In the genomic region with DNA sequence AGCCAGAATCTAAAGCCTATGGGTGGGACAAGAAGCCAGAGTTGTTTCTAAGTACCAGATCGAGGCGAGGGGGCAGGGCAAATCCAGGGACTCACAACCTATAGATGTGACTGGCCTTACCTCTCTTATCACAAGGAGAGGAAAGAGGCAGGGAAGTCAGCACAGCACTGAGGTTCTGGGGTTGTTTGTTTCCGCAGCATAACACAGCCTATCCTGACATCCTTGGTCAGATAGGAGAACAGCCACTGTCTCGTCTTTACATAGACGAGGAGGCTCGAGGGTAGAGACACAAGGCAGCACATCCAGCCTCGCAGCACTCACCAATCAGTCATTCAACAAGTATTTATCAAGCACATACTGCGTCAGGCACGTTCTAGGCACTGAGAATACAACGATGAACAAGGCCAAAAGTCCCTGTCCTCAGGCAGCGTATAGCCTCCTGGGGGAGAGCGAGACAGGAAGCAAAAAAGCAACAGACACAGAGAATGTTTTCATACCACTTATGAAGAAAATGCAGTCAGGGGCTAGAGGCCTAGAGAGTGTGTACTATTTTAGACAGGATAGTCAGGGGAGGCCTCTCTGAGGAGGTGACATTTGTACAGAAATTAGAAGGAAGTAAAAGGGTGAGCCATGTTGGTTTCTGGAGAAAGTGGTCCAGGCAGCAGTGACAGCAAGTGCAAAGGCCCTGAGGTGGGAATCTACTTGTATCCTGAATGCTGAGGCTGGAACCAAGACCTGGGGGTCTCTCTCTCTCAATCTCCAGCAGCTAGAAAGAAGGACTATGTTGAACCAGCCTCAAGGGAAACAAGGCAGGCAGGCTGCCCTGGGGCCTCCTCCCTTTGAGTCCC, we compare ENCODE assay signal across 1 cellular context.
TF ChIP-seq lines count a peak whose summit lies in the region.

No MANE protein-coding gene starts in this region.

TF ChIP-seq in K562, 482 proteins besides CTCF, POLR2A, EP300 and RAD21 (continued from another document):
- TF ChIP-seq ASH1L (IDR thresholded peaks at IDR 0.05; ENCODE audit: borderline replicate concordance, low read depth, partially characterized antibody) (no peak), HMGN3 (IDR thresholded peaks at IDR 0.05; ENCODE audit: borderline replicate concordance, extremely low read depth, insufficient read length, low read depth, low read length) (no peak), ZBED1 (IDR thresholded peaks at IDR 0.05) (no peak), ZNF12 (CRISPR knock-in tag; IDR thresholded peaks at IDR 0.05) (peak; percentile 98), MYNN (IDR thresholded peaks at IDR 0.05) (no peak), MYNN (CRISPR knock-in tag; IDR thresholded peaks at IDR 0.05) (no peak), HNRNPLL (IDR thresholded peaks at IDR 0.05; ENCODE audit: low read depth, low read length, poor library complexity, severe bottlenecking) (no peak), RBM25 (IDR thresholded peaks at IDR 0.05; ENCODE audit: low read depth, low read length, severe bottlenecking) (peak; percentile 55)
- TF ChIP-seq, protein P1, sequence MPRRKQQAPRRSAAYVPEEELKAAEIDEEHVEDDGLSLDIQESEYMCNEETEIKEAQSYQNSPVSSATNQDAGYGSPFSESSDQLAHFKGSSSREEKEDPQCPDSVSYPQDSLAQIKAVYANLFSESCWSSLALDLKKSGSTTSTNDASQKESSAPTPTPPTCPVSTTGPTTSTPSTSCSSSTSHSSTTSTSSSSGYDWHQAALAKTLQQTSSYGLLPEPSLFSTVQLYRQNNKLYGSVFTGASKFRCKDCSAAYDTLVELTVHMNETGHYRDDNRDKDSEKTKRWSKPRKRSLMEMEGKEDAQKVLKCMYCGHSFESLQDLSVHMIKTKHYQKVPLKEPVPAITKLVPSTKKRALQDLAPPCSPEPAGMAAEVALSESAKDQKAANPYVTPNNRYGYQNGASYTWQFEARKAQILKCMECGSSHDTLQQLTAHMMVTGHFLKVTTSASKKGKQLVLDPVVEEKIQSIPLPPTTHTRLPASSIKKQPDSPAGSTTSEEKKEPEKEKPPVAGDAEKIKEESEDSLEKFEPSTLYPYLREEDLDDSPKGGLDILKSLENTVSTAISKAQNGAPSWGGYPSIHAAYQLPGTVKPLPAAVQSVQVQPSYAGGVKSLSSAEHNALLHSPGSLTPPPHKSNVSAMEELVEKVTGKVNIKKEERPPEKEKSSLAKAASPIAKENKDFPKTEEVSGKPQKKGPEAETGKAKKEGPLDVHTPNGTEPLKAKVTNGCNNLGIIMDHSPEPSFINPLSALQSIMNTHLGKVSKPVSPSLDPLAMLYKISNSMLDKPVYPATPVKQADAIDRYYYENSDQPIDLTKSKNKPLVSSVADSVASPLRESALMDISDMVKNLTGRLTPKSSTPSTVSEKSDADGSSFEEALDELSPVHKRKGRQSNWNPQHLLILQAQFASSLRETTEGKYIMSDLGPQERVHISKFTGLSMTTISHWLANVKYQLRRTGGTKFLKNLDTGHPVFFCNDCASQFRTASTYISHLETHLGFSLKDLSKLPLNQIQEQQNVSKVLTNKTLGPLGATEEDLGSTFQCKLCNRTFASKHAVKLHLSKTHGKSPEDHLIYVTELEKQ (CRISPR knock-in tag; IDR thresholded peaks at IDR 0.05) = no peak
